In the genomic region with DNA sequence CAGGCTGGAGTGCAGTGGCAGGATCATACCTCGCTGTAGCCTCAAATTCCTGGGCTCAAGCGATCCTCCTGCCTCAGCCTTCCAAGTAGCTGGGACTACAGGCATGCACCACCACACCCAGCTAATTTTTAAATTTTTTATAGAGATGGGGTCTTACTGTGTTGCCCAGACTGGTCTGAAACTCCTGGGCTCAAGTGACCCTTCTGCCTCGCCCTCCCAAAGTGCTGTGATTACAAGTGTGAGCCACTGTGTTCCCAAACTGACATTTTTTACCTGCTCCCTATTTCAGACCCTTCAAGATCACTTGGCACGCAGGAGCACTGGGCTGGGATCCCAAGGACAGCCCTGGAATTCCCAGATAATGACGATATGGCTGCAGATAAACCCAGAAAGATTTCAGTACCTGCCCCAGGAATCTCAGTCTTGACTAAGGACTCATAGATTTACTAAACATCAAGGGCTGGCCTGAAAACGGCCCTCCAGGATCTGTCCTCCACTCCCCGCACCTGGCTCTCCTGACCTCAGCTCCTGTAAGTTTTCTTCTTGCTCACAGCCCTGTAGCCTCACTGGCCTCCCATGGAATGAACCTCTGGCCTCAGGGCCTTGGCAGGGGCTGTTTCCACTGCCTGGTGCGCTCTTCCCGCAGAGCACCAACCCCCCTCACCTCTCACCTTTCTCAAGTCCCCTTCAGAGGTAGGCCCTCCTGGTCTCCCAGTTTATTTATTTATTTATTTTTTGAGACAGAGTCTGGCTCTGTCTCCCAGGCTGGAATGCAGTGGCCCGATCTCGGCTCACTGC, we compare ENCODE assay signal across 17 cellular contexts.
"Had no signal": no experiment of that assay in that cellular context is flagged by ENCODE, and none has a peak within 500 bp of the region (broad histone marks: within the 10 kb centered on the region; RNA-seq: fewer than 3 reads in every experiment).

No MANE protein-coding gene starts in this region.

- H3K27ac Mint-ChIP-seq: activated CD8-positive, alpha-beta T cell treated with anti-CD3 and anti-CD28 coated beads, Interleukin-2, amount 10 ng/mL, durations not matched to agents 7 days and 5 days; activated naive CD4-positive, alpha-beta T cell treated with anti-CD3 and anti-CD28 coated beads, Interleukin-2, amount 50 U/mL, for 24 hours had no signal

- ATAC-seq: activated CD8-positive, alpha-beta T cell treated with anti-CD3 and anti-CD28 coated beads, Interleukin-2, amount 10 ng/mL, durations not matched to agents 7 days and 5 days; esophagus mucosa; left lung; naive thymus-derived CD8-positive, alpha-beta T cell; sciatic nerve; stimulated activated naive CD8-positive, alpha-beta T cell treated with anti-CD3 and anti-CD28 coated beads, Interleukin-15, Interleukin-2, amounts not matched to agents 100 U/mL and 50 U/mL, for 24 hours had no signal

- H3K36me3 Mint-ChIP-seq: activated naive CD4-positive, alpha-beta T cell treated with anti-CD3 and anti-CD28 coated beads, Interleukin-2, amount 50 U/mL, for 24 hours; naive thymus-derived CD8-positive, alpha-beta T cell had no signal

- H3K27ac ChIP-seq: left lung, upper lobe of left lung had no signal

- DNase-seq: activated CD4-positive, alpha-beta T cell treated with anti-CD3 and anti-CD28 coated beads for 4 hours; activated CD8-positive, alpha-beta memory T cell treated with anti-CD3 and anti-CD28 coated beads, Interleukin-2, amount 50 U/mL, for 4 hours; activated CD8-positive, alpha-beta T cell treated with anti-CD3 and anti-CD28 coated beads, Interleukin-2, amount 10 ng/mL, durations not matched to agents 7 days and 5 days; activated effector memory CD4-positive, alpha-beta T cell treated with anti-CD3 and anti-CD28 coated beads, Interleukin-2, amount 50 U/mL, for 16 hours; activated T-cell treated with anti-CD3 and anti-CD28 coated beads, Interleukin-2, amount 50 U/mL, for 48 hours; caudate nucleus; kidney; left lung; mammary epithelial cell; naive thymus-derived CD8-positive, alpha-beta T cell; occipital lobe; stimulated activated naive CD8-positive, alpha-beta T cell treated with anti-CD3 and anti-CD28 coated beads, Interleukin-15, Interleukin-2, amounts not matched to agents 100 U/mL and 50 U/mL, for 24 hours; T-helper 1 cell; upper lobe of left lung had no signal

- H3K9me3 ChIP-seq: left lung, upper lobe of left lung had no signal

- H3K27me3 Mint-ChIP-seq: activated naive CD4-positive, alpha-beta T cell treated with anti-CD3 and anti-CD28 coated beads, Interleukin-2, amount 50 U/mL, for 24 hours; naive thymus-derived CD8-positive, alpha-beta T cell had no signal

- H3K27me3 ChIP-seq: upper lobe of left lung had no signal

- H3K36me3 ChIP-seq: left lung, upper lobe of left lung had no signal

- H3K4me3 Mint-ChIP-seq: activated CD8-positive, alpha-beta T cell treated with anti-CD3 and anti-CD28 coated beads, Interleukin-2, amount 10 ng/mL, durations not matched to agents 7 days and 5 days; activated naive CD4-positive, alpha-beta T cell treated with anti-CD3 and anti-CD28 coated beads, Interleukin-2, amount 50 U/mL, for 24 hours had no signal

- H3K4me3 ChIP-seq: left lung, upper lobe of left lung had no signal

- H3K9me3 Mint-ChIP-seq: activated naive CD4-positive, alpha-beta T cell treated with anti-CD3 and anti-CD28 coated beads, Interleukin-2, amount 50 U/mL, for 24 hours; naive thymus-derived CD8-positive, alpha-beta T cell had no signal
